11 cellular contexts compared by ENCODE assay signal in genomic region chr1:109473284-109474057, GRCh38. TPM values are rescaled to one million over a fixed set of nuclear protein-coding genes. Genes with fewer than 3 reads are reported as not detected.
DNase-seq lines count a peak whose midpoint lies in the region; ATAC-seq and TF ChIP-seq lines count a peak whose summit lies in the region.
"Not testable (repeated sequence)": the region's sequence is repeated elsewhere in the genome, so short reads cannot be mapped to it uniquely, and the experiment has no call there.
"Had no signal": no experiment of that assay in that cellular context is flagged by ENCODE, and none has a peak within 500 bp of the region (broad histone marks: within the 10 kb centered on the region; RNA-seq: fewer than 3 reads in every experiment).

No MANE protein-coding gene starts in this region.

- intact Hi-C loops in heart left ventricle (cut with DNase I), result loop anchor here in 1 of 10 donors (5.0 kb wide), 1 partner anchor 46 kb away; the partner anchor contains the start of gene PSMA5
- intact Hi-C loops in gastrocnemius medialis (cut with DNase I; ENCODE audit: low total_unique reads); vagina (cut with DNase I): not testable (repeated sequence)

- TF ChIP-seq POLR2A in heart left ventricle (IDR thresholded peaks at IDR 0.05); gastrocnemius medialis (IDR thresholded peaks at IDR 0.05); vagina (IDR thresholded peaks at IDR 0.05): not testable (repeated sequence)

- H3K9me3 Mint-ChIP-seq in endothelial cell (ENCODE audit: unreplicated experiment); neural progenitor cell: not testable (repeated sequence)

- in situ Hi-C loops in gastrocnemius medialis (cut with MboI; ENCODE audit: low sequenced_read_pairs in 4 of 4), result not testable (repeated sequence)

- not testable (repeated sequence) for H3K79me2 ChIP-seq in SK-N-SH (ENCODE audit: insufficient read depth); neural progenitor cell (ENCODE audit: low read depth)

- H2AFZ ChIP-seq in SK-N-SH (ENCODE audit: low read depth); neural progenitor cell (replicated peaks): not testable (repeated sequence)

- H3K9ac ChIP-seq in SK-N-SH, neural progenitor cell: not testable (repeated sequence)

- TF ChIP-seq CTCF in SK-N-SH (IDR thresholded peaks at IDR 0.05); endothelial cell (IDR thresholded peaks at IDR 0.05; ENCODE audit: unreplicated experiment); heart left ventricle (IDR thresholded peaks at IDR 0.05); right atrium auricular region (IDR thresholded peaks at IDR 0.05); neural progenitor cell (IDR thresholded peaks at IDR 0.05); gastrocnemius medialis (IDR thresholded peaks at IDR 0.05 in 4 of 5, conservative IDR thresholded peaks at IDR 0.05 in 1 of 5); vagina (IDR thresholded peaks at IDR 0.05): not testable (repeated sequence)

- DNase-seq in SK-N-SH, result peak; percentile 3
- DNase-seq in endothelial cell (ENCODE audit: low spot score); neural progenitor cell (ENCODE audit: low spot score): not testable (repeated sequence)
- DNase-seq in heart left ventricle, result peak in 1 of 5 donors; percentile 15
- peak; percentile 4 for DNase-seq in right atrium auricular region (ENCODE audit: low spot score)
- peak in 1 of 2 donors; percentile 75 for DNase-seq in gastrocnemius medialis
- DNase-seq in vagina (ENCODE audit: extremely low spot score in 2 of 2), result peak; percentile 20 to 49

- not testable (repeated sequence) for H3K4me3 ChIP-seq in SK-N-SH (ENCODE audit: low read depth in 2 of 2, low read length in 1 of 2); heart left ventricle; right atrium auricular region; neural progenitor cell; vagina
- H3K4me3 ChIP-seq in gastrocnemius medialis, result peak overlapping the region in 3 of 4 donors; percentile 15 to 27 (median 26)

- H3K36me3 ChIP-seq in SK-N-SH (replicated peaks in 1 of 2; ENCODE audit: control insufficient read depth in 1 of 2, insufficient read depth in 2 of 2, low read length in 1 of 2); right atrium auricular region; neural progenitor cell; vagina: not testable (repeated sequence)
- peaks cover 0 to 22% (median 0%) of the 10 kb centered on the region in 9 donors for H3K36me3 ChIP-seq in heart left ventricle
- H3K36me3 ChIP-seq in gastrocnemius medialis, result peaks cover 0 to 26% of the 10 kb centered on the region in 2 donors

- H3K9me3 ChIP-seq in SK-N-SH; heart left ventricle; right atrium auricular region; neural progenitor cell (ENCODE audit: low read depth); gastrocnemius medialis; vagina: not testable (repeated sequence)

- not testable (repeated sequence) for TF ChIP-seq RAD21 in SK-N-SH (IDR thresholded peaks at IDR 0.05; ENCODE audit: low read length)

- POLR2A ChIA-PET in SK-N-SH (lab: Yijun Ruan, JAX), result not testable (repeated sequence)

- not testable (repeated sequence) for H3K4me3 Mint-ChIP-seq in endothelial cell (ENCODE audit: unreplicated experiment)
- peak overlapping the region; percentile 55 for H3K4me3 Mint-ChIP-seq in neural progenitor cell

- not testable (repeated sequence) for TF ChIP-seq EP300 in SK-N-SH (IDR thresholded peaks at IDR 0.05; ENCODE audit: borderline replicate concordance in 1 of 2, low read depth in 1 of 2, low read length in 1 of 2)

- 32% methylated on average over 12 of the region's 12 CpGs for WGBS in SK-N-SH (ENCODE audit: low lambda C conversion rate)
- 78 to 91% (median 83%) methylated on average over 11 to 12 of the region's 12 CpGs for WGBS in heart left ventricle, 4 donors

- H3K4me1 ChIP-seq in SK-N-SH (ENCODE audit: control insufficient read depth in 1 of 2, insufficient read depth in 2 of 2, low read depth in 1 of 2, low read length in 1 of 2); neural progenitor cell; vagina: not testable (repeated sequence)
- H3K4me1 ChIP-seq in heart left ventricle (peaks cover 0 to 21% (median 5%) of the 10 kb centered on the region in 12 donors), right atrium auricular region (peaks cover 0 to 11% of the 10 kb centered on the region in 2 donors), gastrocnemius medialis (peaks cover 68 to 78% of the 10 kb centered on the region in 2 donors)

- H3K36me3 Mint-ChIP-seq in endothelial cell (ENCODE audit: low read depth, unreplicated experiment); neural progenitor cell: not testable (repeated sequence)

- H3K4me2 ChIP-seq in SK-N-SH, neural progenitor cell: not testable (repeated sequence)

- H3K4me1 Mint-ChIP-seq in endothelial cell (ENCODE audit: unreplicated experiment); neural progenitor cell: not testable (repeated sequence)

- H4K20me1 ChIP-seq in SK-N-SH (ENCODE audit: insufficient read depth); neural progenitor cell (ENCODE audit: low read depth): not testable (repeated sequence)

- not testable (repeated sequence) for H3K27ac ChIP-seq in SK-N-SH (ENCODE audit: low read depth in 2 of 2, low read length in 1 of 2); right atrium auricular region; neural progenitor cell; vagina
- H3K27ac ChIP-seq in heart left ventricle (peak overlapping the region in 1 of 12 donors; percentile 14), gastrocnemius medialis (peak overlapping the region; percentile 93 to 100 (median 97))

- not testable (repeated sequence) for H3K27me3 Mint-ChIP-seq in endothelial cell (ENCODE audit: unreplicated experiment)
- H3K27me3 Mint-ChIP-seq in neural progenitor cell (ENCODE audit: insufficient read depth, low read depth), result peaks cover 25% of the 10 kb centered on the region

- peaks cover 93% of the 10 kb centered on the region for H3K27me3 ChIP-seq in SK-N-SH (ENCODE audit: insufficient read depth)
- H3K27me3 ChIP-seq in heart left ventricle, result peaks cover 0 to 32% (median 0%) of the 10 kb centered on the region in 9 donors
- not testable (repeated sequence) for H3K27me3 ChIP-seq in right atrium auricular region, gastrocnemius medialis, vagina
- peaks cover 86% of the 10 kb centered on the region for H3K27me3 ChIP-seq in neural progenitor cell

- peak overlapping the region; percentile 59 for H3K27ac Mint-ChIP-seq in endothelial cell (ENCODE audit: unreplicated experiment)
- not testable (repeated sequence) for H3K27ac Mint-ChIP-seq in neural progenitor cell

- CTCF ChIA-PET in SK-N-SH (lab: Yijun Ruan, JAX), result interaction anchor here (0.8 to 1.5 kb wide), 6 partner anchors 10 to 59 kb away, joined by 3 to 6 read pairs (median 3); partner anchors contain the start of gene ATXN7L2

- peak; percentile 31 to 60 (median 48) for ATAC-seq in heart left ventricle
- ATAC-seq in gastrocnemius medialis, result peak; percentile 40 to 52

- not testable (repeated sequence) for H3K9me2 ChIP-seq in SK-N-SH

- H3F3A ChIP-seq in SK-N-SH (replicated peaks; ENCODE audit: insufficient read depth); neural progenitor cell (ENCODE audit: low read depth): not testable (repeated sequence)

RNA-seq across cellular contexts. Expression of gene SYPL2, which starts 7.1 kb away (rescaled TPM):
- polyA plus RNA-seq in SK-N-SH (2012; rRNA removed) (0.03 and 0.05 TPM in 2 replicates), heart left ventricle (10 to 100 TPM; 14.7 to 36.3 TPM)
- polyA plus RNA-seq in SK-N-SH (2012; cell fraction: cytosol; rRNA removed), result 0.01 and 0.05 TPM in 2 replicates
- 0.07 and 0.10 TPM in 2 replicates for polyA plus RNA-seq in SK-N-SH (2012; cell fraction: nucleus; rRNA removed)
- total RNA-seq in endothelial cell (ENCODE audit: unreplicated experiment) (not detected), heart left ventricle (10 to 100 TPM; 11.3 to 39.7 (median 25.4) TPM), right atrium auricular region (1 to 10 TPM; 4.7 to 9.6 TPM), neural progenitor cell (ENCODE audit: low replicate concordance) (not detected in 2 replicates), gastrocnemius medialis (100 to 1,000 TPM in 1 of 4 donors, 10 to 100 TPM in 3; 15.7 to 127 (median 83.7) TPM), vagina (1.5 TPM)
- total RNA-seq: A172; Calu3; CD4-positive, alpha-beta memory T cell; G401 had no signal
- polyA plus RNA-seq: CD4-positive, alpha-beta memory T cell had no signal

RNA-seq across cellular contexts. Expression of gene ATXN7L2, which starts 10.2 kb away (rescaled TPM):
- polyA plus RNA-seq in SK-N-SH (2012; rRNA removed), result 3.9 and 4.0 TPM in 2 replicates
- polyA plus RNA-seq in SK-N-SH (2012; cell fraction: cytosol; rRNA removed), result 1.5 and 2.7 TPM in 2 replicates
- 12.7 and 20.3 TPM in 2 replicates for polyA plus RNA-seq in SK-N-SH (2012; cell fraction: nucleus; rRNA removed)
- 3.2 TPM for total RNA-seq in endothelial cell (ENCODE audit: unreplicated experiment)
- total RNA-seq in heart left ventricle, result 1 to 10 TPM; 1.2 to 2.8 (median 2.1) TPM
- polyA plus RNA-seq in heart left ventricle, result 1 to 10 TPM; 2.0 to 3.8 TPM
- total RNA-seq in right atrium auricular region, result 1 to 10 TPM; 2.4 to 3.5 TPM
- total RNA-seq in neural progenitor cell (ENCODE audit: low replicate concordance), result 6.5 and 8.5 TPM in 2 replicates
- total RNA-seq in gastrocnemius medialis, result 10 to 100 TPM in 1 of 4 donors, 1 to 10 TPM in 3; 2.1 to 12.1 (median 6.5) TPM
- 4.9 TPM for total RNA-seq in vagina

RNA-seq across cellular contexts. Expression of gene CYB561D1, which starts 20.4 kb away (rescaled TPM):
- polyA plus RNA-seq in SK-N-SH (2012; rRNA removed) (5.4 and 8.9 TPM in 2 replicates), heart left ventricle (1 to 10 TPM; 2.1 to 8.1 TPM)
- polyA plus RNA-seq in SK-N-SH (2012; cell fraction: cytosol; rRNA removed), result 3.5 and 4.9 TPM in 2 replicates
- 13.0 and 13.3 TPM in 2 replicates for polyA plus RNA-seq in SK-N-SH (2012; cell fraction: nucleus; rRNA removed)
- total RNA-seq in endothelial cell (ENCODE audit: unreplicated experiment) (7.8 TPM), heart left ventricle (1 to 10 TPM; 3.4 to 8.4 (median 5.1) TPM), right atrium auricular region (1 to 10 TPM; 2.6 to 6.9 TPM), neural progenitor cell (ENCODE audit: low replicate concordance) (4.3 and 6.8 TPM in 2 replicates), gastrocnemius medialis (1 to 10 TPM; 3.1 to 8.0 (median 3.9) TPM), vagina (8.3 TPM)

RNA-seq across cellular contexts. Expression of gene AMIGO1, which starts 36.1 kb away (rescaled TPM):
- polyA plus RNA-seq in SK-N-SH (2012; rRNA removed), result 0.93 and 0.95 TPM in 2 replicates
- polyA plus RNA-seq in SK-N-SH (2012; cell fraction: cytosol; rRNA removed), result 0.85 and 0.94 TPM in 2 replicates
- 0.73 TPM in 2 replicates for polyA plus RNA-seq in SK-N-SH (2012; cell fraction: nucleus; rRNA removed)
- 1.2 TPM for total RNA-seq in endothelial cell (ENCODE audit: unreplicated experiment)
- total RNA-seq in heart left ventricle, result 10 to 100 TPM in 8 of 9 donors, 1 to 10 TPM in 1; 9.9 to 19.1 (median 14.9) TPM
- 1 to 10 TPM; 4.6 to 6.2 TPM for polyA plus RNA-seq in heart left ventricle
- total RNA-seq in right atrium auricular region, result 10 to 100 TPM; 11.0 to 15.1 TPM
- 4.5 and 6.0 TPM in 2 replicates for total RNA-seq in neural progenitor cell (ENCODE audit: low replicate concordance)
- total RNA-seq in gastrocnemius medialis, result 10 to 100 TPM in 3 of 4 donors, 1 to 10 TPM in 1; 8.6 to 20.9 (median 15.1) TPM
- total RNA-seq in vagina, result 6.4 TPM
- total RNA-seq: A172 had no signal

RNA-seq across cellular contexts. Expression of gene PSMA5, which starts 47.2 kb away (rescaled TPM):
- polyA plus RNA-seq in SK-N-SH (2012; rRNA removed) (118 and 139 TPM in 2 replicates), heart left ventricle (10 to 100 TPM; 31.5 to 94.7 TPM)
- 136 and 148 TPM in 2 replicates for polyA plus RNA-seq in SK-N-SH (2012; cell fraction: cytosol; rRNA removed)
- polyA plus RNA-seq in SK-N-SH (2012; cell fraction: nucleus; rRNA removed), result 47.4 and 81.0 TPM in 2 replicates
- total RNA-seq in endothelial cell (ENCODE audit: unreplicated experiment) (84.9 TPM), heart left ventricle (10 to 100 TPM; 24.3 to 74.9 (median 61.0) TPM), right atrium auricular region (10 to 100 TPM; 19.8 to 27.6 TPM), neural progenitor cell (ENCODE audit: low replicate concordance) (49.9 and 62.0 TPM in 2 replicates), gastrocnemius medialis (10 to 100 TPM; 63.5 to 82.5 (median 78.2) TPM), vagina (23.1 TPM)
